13 cellular contexts compared by ENCODE assay signal in genomic region chr9:109969559-109970237, GRCh38.
DNase-seq lines count a peak whose midpoint lies in the region; ATAC-seq and TF ChIP-seq lines count a peak whose summit lies in the region.
"Had no signal": no experiment of that assay in that cellular context is flagged by ENCODE, and none has a peak within 500 bp of the region (broad histone marks: within the 10 kb centered on the region; RNA-seq: fewer than 3 reads in every experiment).

No MANE protein-coding gene starts in this region.

- no peaks in the 10 kb centered on the region for H3K9me3 ChIP-seq in CD8-positive, alpha-beta T cell (ENCODE audit: low read length)
- H3K9me3 ChIP-seq: stomach had no signal

- no peak overlapping the region for H3K4me3 ChIP-seq in CD8-positive, alpha-beta T cell (ENCODE audit: low read depth, low read length)
- H3K4me3 ChIP-seq: stomach had no signal

- H3K27ac ChIP-seq in CD8-positive, alpha-beta T cell (ENCODE audit: low read depth, low read length), result no peak overlapping the region
- H3K27ac ChIP-seq: RWPE1 had no signal

- peaks cover 29% of the 10 kb centered on the region for H3K4me1 ChIP-seq in CD8-positive, alpha-beta T cell (ENCODE audit: insufficient read depth, low read length)

- CTCF ChIA-PET in CD8-positive, alpha-beta T cell (lab: Charles Lee), result no interaction called here
- CTCF ChIA-PET in WTC11 (lab: Charles Lee), result interaction anchor here (1.0 to 2.0 kb wide), 4 partner anchors 66 to 119 kb away, joined by 3 to 11 read pairs (median 8); no protein-coding TSS in a partner anchor

- no peaks in the 10 kb centered on the region for H3K36me3 ChIP-seq in CD8-positive, alpha-beta T cell (ENCODE audit: insufficient read depth, low read length)
- H3K36me3 ChIP-seq: stomach had no signal

- intact Hi-C loops in CD8-positive, alpha-beta T cell (cut with DNase I, micrococcal nuclease), result loop anchor here in 1 of 2 experiments (5.0 kb wide), 1 partner anchor 78 kb away; no protein-coding TSS in a partner anchor
- intact Hi-C loops in natural killer cell (cut with micrococcal nuclease), result no loop called here

- no peaks in the 10 kb centered on the region for H3K27me3 Mint-ChIP-seq in CD8-positive, alpha-beta T cell (ENCODE audit: low read depth)
- no peaks in the 10 kb centered on the region for H3K27me3 Mint-ChIP-seq in IgD-negative memory B cell
- H3K27me3 Mint-ChIP-seq in endothelial cell (ENCODE audit: unreplicated experiment), result no peaks in the 10 kb centered on the region
- H3K27me3 Mint-ChIP-seq in nephron (ENCODE audit: low read depth), result no peaks in the 10 kb centered on the region
- peaks cover 8 to 14% of the 10 kb centered on the region in 2 donors for H3K27me3 Mint-ChIP-seq in natural killer cell (ENCODE audit: low read depth in 2 of 2)
- H3K27me3 Mint-ChIP-seq in WTC11 (ENCODE audit: low read depth), result no peaks in the 10 kb centered on the region

- peak overlapping the region; percentile 84 for H3K27ac Mint-ChIP-seq in CD8-positive, alpha-beta T cell
- H3K27ac Mint-ChIP-seq in IgD-negative memory B cell (peak overlapping the region; percentile 94 to 98 (median 97)), endothelial cell (ENCODE audit: unreplicated experiment) (peak overlapping the region; percentile 58), nephron (peak overlapping the region; percentile 47 to 89 (median 75)), natural killer cell (no peak overlapping the region), WTC11 (no peak overlapping the region)
- H3K27ac Mint-ChIP-seq: natural killer cell treated with Interleukin-12 subunit alpha and Interleukin-12 subunit beta and Interleukin-15 and Interleukin-18, amount 100 ng/mL, for 72 hours had no signal

- TF ChIP-seq CTCF in CD8-positive, alpha-beta T cell (IDR thresholded peaks at IDR 0.05), result no peak
- TF ChIP-seq CTCF in endothelial cell (IDR thresholded peaks at IDR 0.05; ENCODE audit: unreplicated experiment), result no peak
- no peak for TF ChIP-seq CTCF in nephron (IDR thresholded peaks at IDR 0.05; ENCODE audit: unreplicated experiment in 3 of 3)
- TF ChIP-seq CTCF in natural killer cell (IDR thresholded peaks at IDR 0.05), result no peak
- no peak for TF ChIP-seq CTCF in WTC11 (IDR thresholded peaks at IDR 0.05)

- no peaks in the 10 kb centered on the region for H3K27me3 ChIP-seq in CD8-positive, alpha-beta T cell (ENCODE audit: insufficient read depth, low read length)
- H3K27me3 ChIP-seq: stomach had no signal

- POLR2A ChIA-PET in CD8-positive, alpha-beta T cell (lab: Charles Lee), result no interaction called here
- POLR2A ChIA-PET in WTC11 (lab: Charles Lee), result no interaction called here

- no peaks in the 10 kb centered on the region for H3K9me3 Mint-ChIP-seq in CD8-positive, alpha-beta T cell
- H3K9me3 Mint-ChIP-seq in IgD-negative memory B cell (no peaks in the 10 kb centered on the region), endothelial cell (ENCODE audit: unreplicated experiment) (no peaks in the 10 kb centered on the region), nephron (no peaks in the 10 kb centered on the region), natural killer cell (no peaks in the 10 kb centered on the region), WTC11 (no peaks in the 10 kb centered on the region)
- H3K9me3 Mint-ChIP-seq: CD8-positive, alpha-beta memory T cell; natural killer cell treated with Interleukin-12 subunit alpha and Interleukin-12 subunit beta and Interleukin-15 and Interleukin-18, amount 100 ng/mL, for 72 hours had no signal

- no peaks in the 10 kb centered on the region for H3K36me3 Mint-ChIP-seq in CD8-positive, alpha-beta T cell
- H3K36me3 Mint-ChIP-seq in IgD-negative memory B cell (no peaks in the 10 kb centered on the region), endothelial cell (ENCODE audit: low read depth, unreplicated experiment) (no peaks in the 10 kb centered on the region), nephron (ENCODE audit: low read depth) (no peaks in the 10 kb centered on the region), natural killer cell (no peaks in the 10 kb centered on the region), WTC11 (no peaks in the 10 kb centered on the region)
- H3K36me3 Mint-ChIP-seq: natural killer cell treated with Interleukin-12 subunit alpha and Interleukin-12 subunit beta and Interleukin-15 and Interleukin-18, amount 100 ng/mL, for 72 hours had no signal

- peaks cover 37% of the 10 kb centered on the region for H3K4me1 Mint-ChIP-seq in CD8-positive, alpha-beta T cell (ENCODE audit: low read depth)
- H3K4me1 Mint-ChIP-seq in IgD-negative memory B cell, result peaks cover 61 to 85% (median 73%) of the 10 kb centered on the region in 3 donors
- peaks cover 61% of the 10 kb centered on the region for H3K4me1 Mint-ChIP-seq in endothelial cell (ENCODE audit: unreplicated experiment)
- peaks cover 43% of the 10 kb centered on the region for H3K4me1 Mint-ChIP-seq in nephron
- no peaks in the 10 kb centered on the region for H3K4me1 Mint-ChIP-seq in natural killer cell
- peaks cover 7% of the 10 kb centered on the region for H3K4me1 Mint-ChIP-seq in WTC11

- ATAC-seq in CD8-positive, alpha-beta T cell, result no peak
- no peak for ATAC-seq in natural killer cell
- ATAC-seq in WTC11, result no peak; the same call in 1 of the 2 replicates

- DNase-seq in CD8-positive, alpha-beta T cell, result no peak
- peak; percentile 26 for DNase-seq in endothelial cell (ENCODE audit: low spot score)
- DNase-seq in natural killer cell, result no peak
- DNase-seq in globus pallidus (ENCODE audit: low spot score), result no peak
- no peak for DNase-seq in WTC11 (ENCODE audit: low spot score)
- DNase-seq: CD8-positive, alpha-beta memory T cell; KG1; NCI-H524 treated with DMSO at 0.1 percent for 48 hours; stomach had no signal

- H3K4me3 Mint-ChIP-seq in CD8-positive, alpha-beta T cell, result no peak overlapping the region
- peak overlapping the region in 3 of 4 donors; percentile 73 to 88 (median 86) for H3K4me3 Mint-ChIP-seq in IgD-negative memory B cell
- no peak overlapping the region for H3K4me3 Mint-ChIP-seq in endothelial cell (ENCODE audit: unreplicated experiment)
- H3K4me3 Mint-ChIP-seq in nephron, result no peak overlapping the region
- H3K4me3 Mint-ChIP-seq in natural killer cell, result no peak overlapping the region
- no peak overlapping the region for H3K4me3 Mint-ChIP-seq in WTC11
- H3K4me3 Mint-ChIP-seq: natural killer cell treated with Interleukin-12 subunit alpha and Interleukin-12 subunit beta and Interleukin-15 and Interleukin-18, amount 100 ng/mL, for 72 hours had no signal

TF ChIP-seq in WTC11, 78 proteins besides CTCF, POLR2A, EP300 and RAD21 (continues in another document):
- TF ChIP-seq ATF2 (CRISPR knock-in tag; IDR thresholded peaks at IDR 0.05; ENCODE audit: borderline replicate concordance, low read depth) (no peak), GTF2I (CRISPR knock-in tag; conservative IDR thresholded peaks at IDR 0.05) (no peak), JUN (CRISPR knock-in tag; IDR thresholded peaks at IDR 0.05) (no peak), RELA (CRISPR knock-in tag; IDR thresholded peaks at IDR 0.05; ENCODE audit: borderline replicate concordance) (no peak), FOXP1 (CRISPR knock-in tag; IDR thresholded peaks at IDR 0.05; ENCODE audit: borderline replicate concordance) (no peak), NFE2L1 (CRISPR knock-in tag; IDR thresholded peaks at IDR 0.05) (no peak), SMAD4 (CRISPR knock-in tag; IDR thresholded peaks at IDR 0.05) (no peak), NFATC4 (CRISPR knock-in tag; IDR thresholded peaks at IDR 0.05) (no peak), ZNF425 (CRISPR knock-in tag; conservative IDR thresholded peaks at IDR 0.05) (no peak), NFYB (CRISPR knock-in tag; conservative IDR thresholded peaks at IDR 0.05; ENCODE audit: low read depth) (no peak), MAX (CRISPR knock-in tag; IDR thresholded peaks at IDR 0.05) (no peak), E2F5 (CRISPR knock-in tag; IDR thresholded peaks at IDR 0.05) (no peak), PRRX2 (CRISPR knock-in tag; IDR thresholded peaks at IDR 0.05) (no peak)

Comparison
In these comparisons a context has a peak if more than half of its experiments do, and no peak if none do; other contexts are left out.
1. H3K27ac Mint-ChIP-seq: peak in CD8-positive, alpha-beta T cell (single experiment), IgD-negative memory B cell (3 of 3), endothelial cell (single experiment) and nephron (3 of 3); none in natural killer cell (0 of 2) and WTC11 (single experiment).
2. H3K4me3 Mint-ChIP-seq: peak in IgD-negative memory B cell (3 of 4); none in CD8-positive, alpha-beta T cell (single experiment), endothelial cell (single experiment), nephron (0 of 3), natural killer cell (single experiment) and WTC11 (single experiment).